Comparison of ENCODE assay signal across 9 cellular contexts in the genomic region with DNA sequence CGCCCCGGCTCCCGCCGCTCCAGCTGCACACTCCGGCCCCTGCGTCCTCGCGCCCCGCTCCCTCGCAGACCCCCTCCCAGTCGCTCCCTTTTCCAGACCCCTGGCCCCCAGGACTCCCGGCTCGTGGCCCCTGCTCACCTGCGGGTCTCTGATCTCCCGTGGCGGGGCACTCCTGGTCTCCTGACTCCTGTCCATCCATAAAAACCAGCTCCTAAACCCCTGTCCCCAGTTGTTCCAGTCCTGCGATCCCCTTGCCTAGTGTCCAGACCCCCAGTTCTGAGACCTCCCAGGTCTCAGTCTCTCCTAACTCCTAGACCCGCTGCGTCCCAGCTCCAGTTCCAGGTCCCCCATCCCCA. TPM values are rescaled to one million over a fixed set of nuclear protein-coding genes. Genes with fewer than 3 reads are reported as not detected.
DNase-seq lines count a peak whose midpoint lies in the region; ATAC-seq, FAIRE-seq and TF ChIP-seq lines count a peak whose summit lies in the region.
"Had no signal": no experiment of that assay in that cellular context is flagged by ENCODE, and none has a peak within 500 bp of the region (broad histone marks: within the 10 kb centered on the region; RNA-seq: fewer than 3 reads in every experiment).

No MANE protein-coding gene starts in this region.

- intact Hi-C loops in left cardiac atrium (cut with DNase I) = loop anchor here in 1 of 2 donors (5.0 kb wide), 1 partner anchor 60 kb away; a partner anchor contains a TSS

- 0 to 2% (median 1%) methylated on average over 6 to 19 of the region's 19 CpGs for WGBS in small intestine, 3 donors

- peak overlapping the region; percentile 65 for H3K27ac ChIP-seq in WERI-Rb-1
- H3K27ac ChIP-seq in small intestine (ENCODE audit: low read depth in 1 of 2, low read length in 1 of 2) = peak overlapping the region in 1 of 2 donors; percentile 58

- no peak for FAIRE-seq in small intestine (lab: Jason Lieb, UNC)
- FAIRE-seq: G401.6 had no signal

- TF ChIP-seq CTCF in WERI-Rb-1 (IDR thresholded peaks at IDR 0.05; ENCODE audit: low read depth, low read length) = no peak

- H3K9me3 ChIP-seq in WERI-Rb-1 (ENCODE audit: severe bottlenecking) = no peaks in the 10 kb centered on the region
- no peaks in the 10 kb centered on the region for H3K9me3 ChIP-seq in small intestine (ENCODE audit: control insufficient read depth, low read depth)

- H3K36me3 ChIP-seq in WERI-Rb-1 (no peaks in the 10 kb centered on the region), small intestine (ENCODE audit: control insufficient read depth in 2 of 2, insufficient read depth in 2 of 2, low read length in 2 of 2) (no peaks in the 10 kb centered on the region)

- no peaks in the 10 kb centered on the region for H3K4me1 ChIP-seq in small intestine (ENCODE audit: control insufficient read depth in 2 of 2, insufficient read depth in 1 of 2, low read depth in 1 of 2, low read length in 1 of 2)

- H3K27me3 ChIP-seq in WERI-Rb-1 (ENCODE audit: insufficient read depth, low read depth, severe bottlenecking) (no peaks in the 10 kb centered on the region), small intestine (ENCODE audit: control insufficient read depth in 2 of 2, insufficient read depth in 2 of 2, low read length in 2 of 2) (no peaks in the 10 kb centered on the region)

- peak; percentile 12 for ATAC-seq in left cardiac atrium
- no peak for ATAC-seq in GM21390 (IDR thresholded peaks at IDR 0.05; ENCODE audit: unreplicated experiment)

- H3K4me3 ChIP-seq in WERI-Rb-1 (ENCODE audit: low read depth, low read length) = peak overlapping the region; percentile 57
- peak overlapping the region; percentile 85 to 87 for H3K4me3 ChIP-seq in small intestine (ENCODE audit: low read depth in 1 of 2, low read length in 2 of 2)

- DNase-seq in activated T-cell treated with anti-CD3 and anti-CD28 coated beads for 24 hours (ENCODE audit: low read depth) (peak; percentile 1), WERI-Rb-1 (no peak), left cardiac atrium (no peak), small intestine (no peak), NK-92 (lab: John Stamatoyannopoulos, UW; ENCODE audit: unreplicated experiment) (no peak), cerebellum (ENCODE audit: low spot score) (no peak)
- DNase-seq in activated T-cell treated with anti-CD3 and anti-CD28 coated beads, Interleukin-2, amount 50 U/mL, for 1 hour = no peak

RNA-seq across cellular contexts. Expression of a gene that starts 0.3 kb away (rescaled TPM):
- total RNA-seq in left cardiac atrium (10 to 100 TPM; 18.0 to 18.8 TPM), cerebellum (20.8 TPM)
- polyA plus RNA-seq in small intestine = 1 to 10 TPM in 2 of 3 donors, under 1 TPM in 1; 0.89 to 3.7 (median 1.9) TPM

RNA-seq across cellular contexts. Expression of a gene that starts 11.8 kb away (rescaled TPM):
- not detected for total RNA-seq in left cardiac atrium
- polyA plus RNA-seq in small intestine = 10 to 100 TPM in 1 of 3 donors, 1 to 10 TPM in 1, not detected in 1; 1.8 to 19.7 TPM
- total RNA-seq in cerebellum = not detected

RNA-seq across cellular contexts. Expression of a gene that starts 35.0 kb away (rescaled TPM):
- 1 to 10 TPM; 2.1 to 2.4 TPM for total RNA-seq in left cardiac atrium
- polyA plus RNA-seq in small intestine = 1 to 10 TPM in 2 of 3 donors, not detected in 1; 5.1 to 5.5 TPM
- 11.3 TPM for total RNA-seq in cerebellum
